Comparison of ENCODE assay signal across 15 cellular contexts in genomic region chr16:76577003-76577402, GRCh38.
DNase-seq lines count a peak whose midpoint lies in the region; ATAC-seq and TF ChIP-seq lines count a peak whose summit lies in the region.
"Had no signal": no experiment of that assay in that cellular context is flagged by ENCODE, and none has a peak within 500 bp of the region (broad histone marks: within the 10 kb centered on the region; RNA-seq: fewer than 3 reads in every experiment).

No MANE protein-coding gene starts in this region.

- H3K4me3 ChIP-seq in H7 (ENCODE audit: insufficient read depth, low read depth, low read length) (no peak overlapping the region), BE2C (ENCODE audit: low read depth, low read length) (no peak overlapping the region)
- H3K4me3 ChIP-seq: left lung, upper lobe of left lung had no signal

- TF ChIP-seq CTCF in Calu3 (IDR thresholded peaks at IDR 0.05; ENCODE audit: unreplicated experiment) (no peak), BE2C (IDR thresholded peaks at IDR 0.05; ENCODE audit: low read depth, low read length) (no peak)

- H3K27me3 ChIP-seq in H7 (ENCODE audit: control insufficient read depth, insufficient read depth, low read length): no peaks in the 10 kb centered on the region
- H3K27me3 ChIP-seq in BE2C: no peaks in the 10 kb centered on the region
- H3K27me3 ChIP-seq: left lung, upper lobe of left lung had no signal

- ATAC-seq in GM19025 (IDR thresholded peaks at IDR 0.05; ENCODE audit: low read depth, unreplicated experiment) (peak; percentile 65), HG03439 (IDR thresholded peaks at IDR 0.05; ENCODE audit: unreplicated experiment) (peak; percentile 69)
- ATAC-seq: activated T-helper 17 cell treated with anti-CD3 and anti-CD28 coated beads, Interleukin-2, amount 50 U/mL, for 72 hours; left lung had no signal

- peaks cover 32% of the 10 kb centered on the region for H3K4me1 Mint-ChIP-seq in Calu3 (ENCODE audit: low read depth, unreplicated experiment)
- H3K4me1 Mint-ChIP-seq: activated B cell treated with CpG ODN at 0.5 μM for 24 hours; activated T-helper 17 cell treated with anti-CD3 and anti-CD28 coated beads, Interleukin-2, amount 50 U/mL, for 72 hours had no signal

- H3K4me3 Mint-ChIP-seq in Calu3 (ENCODE audit: low read depth, unreplicated experiment): no peak overlapping the region
- H3K4me3 Mint-ChIP-seq: activated B cell treated with CpG ODN at 0.5 μM for 24 hours; activated T-helper 17 cell treated with anti-CD3 and anti-CD28 coated beads, Interleukin-2, amount 50 U/mL, for 72 hours had no signal

- CTCF ChIA-PET in Calu3 (lab: Charles Lee): no interaction called here

- no peaks in the 10 kb centered on the region for H3K36me3 Mint-ChIP-seq in Calu3 (ENCODE audit: insufficient read depth, unreplicated experiment)

- DNase-seq in Calu3 (peak; percentile 16), H7 (peak; percentile 13), BE2C (no peak), NCI-H2081 treated with DMSO at 0.1 percent for 48 hours (lab: John Stamatoyannopoulos, UW) (no peak)
- no peak for DNase-seq in stimulated activated CD4-positive, alpha-beta T cell treated with anti-CD3 and anti-CD28 coated beads, Interleukin-4, amount 100 ng/mL, for 4 hours
- DNase-seq in activated CD4-positive, alpha-beta T cell treated with anti-CD3 and anti-CD28 coated beads for 48 hours: no peak
- DNase-seq: activated B cell treated with CpG ODN at 0.5 μM for 24 hours; cerebellar nuclear complex; left lung; NCI-H146; stimulated activated CD4-positive, alpha-beta T cell treated with anti-CD3 and anti-CD28 coated beads, Interleukin-4, amount 100 ng/mL, for 24 hours; upper lobe of left lung had no signal

- intact Hi-C loops in Calu3 (cut with micrococcal nuclease; ENCODE audit: unreplicated experiment): no loop called here

- no peaks in the 10 kb centered on the region for H3K4me1 ChIP-seq in BE2C
- H3K4me1 ChIP-seq: left lung, upper lobe of left lung had no signal

- no peaks in the 10 kb centered on the region for H3K27me3 Mint-ChIP-seq in Calu3 (ENCODE audit: unreplicated experiment)
- H3K27me3 Mint-ChIP-seq: activated B cell treated with CpG ODN at 0.5 μM for 24 hours; activated T-helper 17 cell treated with anti-CD3 and anti-CD28 coated beads, Interleukin-2, amount 50 U/mL, for 72 hours had no signal

- BruUV-seq in Calu3 (replicated peaks; lab: Mats Ljungman, UMichigan): no TSS peak

- peaks cover 2% of the 10 kb centered on the region for H3K9me3 Mint-ChIP-seq in Calu3 (ENCODE audit: low read depth, unreplicated experiment)

- no peaks in the 10 kb centered on the region for H3K9me3 ChIP-seq in BE2C
- H3K9me3 ChIP-seq: left lung, upper lobe of left lung had no signal

- H3K27ac Mint-ChIP-seq in Calu3 (ENCODE audit: unreplicated experiment): no peak overlapping the region
- H3K27ac Mint-ChIP-seq: activated B cell treated with CpG ODN at 0.5 μM for 24 hours; activated T-helper 17 cell treated with anti-CD3 and anti-CD28 coated beads, Interleukin-2, amount 50 U/mL, for 72 hours had no signal

- H3K36me3 ChIP-seq in H7 (replicated peaks; ENCODE audit: control insufficient read depth, insufficient read depth, low read length) (no peaks in the 10 kb centered on the region), BE2C (no peaks in the 10 kb centered on the region)
- H3K36me3 ChIP-seq: left lung, upper lobe of left lung had no signal

Comparison
In these comparisons a context has a peak if more than half of its experiments do, and no peak if none do; other contexts are left out.
1. DNase-seq: peak in Calu3 (single experiment) and H7 (single experiment); none in stimulated activated CD4-positive, alpha-beta T cell treated with anti-CD3 and anti-CD28 coated beads, Interleukin-4, amount 100 ng/mL, for 4 hours (0 of 2), BE2C (single experiment), NCI-H2081 treated with DMSO at 0.1 percent for 48 hours (single experiment) and activated CD4-positive, alpha-beta T cell treated with anti-CD3 and anti-CD28 coated beads for 48 hours (single experiment).